Comparison of ENCODE assay signal across 8 cellular contexts in genomic region chr1:21261551-21262281, GRCh38. TPM values are rescaled to one million over a fixed set of nuclear protein-coding genes. Genes with fewer than 3 reads are reported as not detected.
DNase-seq lines count a peak whose midpoint lies in the region; ATAC-seq and TF ChIP-seq lines count a peak whose summit lies in the region.

No MANE protein-coding gene starts in this region.

- CTCF ChIA-PET in activated CD4-positive, alpha-beta T cell treated with anti-CD3 and anti-CD28 coated beads for 36 hours (lab: Charles Lee), result interaction anchor here (0.6 to 2.1 kb wide), 8 partner anchors 8 to 150 kb away, joined by 3 to 10 read pairs (median 4); no protein-coding TSS in a partner anchor
- CTCF ChIA-PET in HEK293T (lab: Yijun Ruan, JAX), result interaction anchor here (0.9 to 9.0 kb wide), 2 partner anchors 9 to 107 kb away, joined by 4 to 74 read pairs; no protein-coding TSS in a partner anchor

- WGBS in esophagus, 2 donors, result 41 to 50% methylated on average over 20 of the region's 20 CpGs

- no peaks in the 10 kb centered on the region for H3K27me3 Mint-ChIP-seq in activated CD4-positive, alpha-beta T cell treated with anti-CD3 and anti-CD28 coated beads for 36 hours

- peak overlapping the region; percentile 93 for H3K27ac Mint-ChIP-seq in activated CD4-positive, alpha-beta T cell treated with anti-CD3 and anti-CD28 coated beads for 36 hours

- H3K4me1 ChIP-seq in esophagus (ENCODE audit: control insufficient read depth in 2 of 2, insufficient read depth in 2 of 2, low read length in 1 of 2) (peaks cover 4 to 28% of the 10 kb centered on the region in 2 donors), uterus (peaks cover 0 to 30% of the 10 kb centered on the region in 2 donors)

- H3K36me3 Mint-ChIP-seq in activated CD4-positive, alpha-beta T cell treated with anti-CD3 and anti-CD28 coated beads for 36 hours (ENCODE audit: low read depth), result peaks cover 54% of the 10 kb centered on the region

- H3K9me3 ChIP-seq in esophagus (ENCODE audit: control insufficient read depth in 2 of 2, insufficient read depth in 1 of 2, low read depth in 1 of 2, low read length in 1 of 2) (no peaks in the 10 kb centered on the region), uterus (no peaks in the 10 kb centered on the region)

- peak; percentile 60 for DNase-seq in activated CD4-positive, alpha-beta T cell treated with anti-CD3 and anti-CD28 coated beads for 36 hours
- DNase-seq in activated CD4-positive, alpha-beta T cell treated with anti-CD3 and anti-CD28 coated beads, Interleukin-2, amount 50 U/mL, for 1 hour, result no peak
- DNase-seq in T1000 (lab: John Stamatoyannopoulos, UW) (peak; percentile 66), myocyte (ENCODE audit: low read depth) (peak; percentile 88), uterus (peak; percentile 70 to 82), HEK293T (ENCODE audit: extremely low spot score) (no peak)
- DNase-seq in stimulated activated CD4-positive, alpha-beta T cell treated with anti-CD3 and anti-CD28 coated beads, Interleukin-12 subunit alpha, Interleukin-12 subunit beta, amount 100 ng/mL, for 4 hours, result no peak

- peaks cover 0 to 16% of the 10 kb centered on the region in 2 donors for H3K36me3 ChIP-seq in esophagus (ENCODE audit: control insufficient read depth in 2 of 2, insufficient read depth in 2 of 2, low read length in 1 of 2)
- H3K36me3 ChIP-seq in uterus, result no peaks in the 10 kb centered on the region

- no peak overlapping the region for H3K4me3 Mint-ChIP-seq in activated CD4-positive, alpha-beta T cell treated with anti-CD3 and anti-CD28 coated beads for 36 hours

- POLR2A ChIA-PET in activated CD4-positive, alpha-beta T cell treated with anti-CD3 and anti-CD28 coated beads for 36 hours (lab: Charles Lee), result interaction anchor here (0.9 to 1.3 kb wide), 2 partner anchors 9 to 32 kb away, joined by 3 read pairs; no protein-coding TSS in a partner anchor
- POLR2A ChIA-PET in HEK293T (lab: Yijun Ruan, JAX), result interaction anchor here (1.0 kb wide), 1 partner anchor 83 kb away, joined by 3 read pairs; no protein-coding TSS in a partner anchor

- peak; percentile 50 for ATAC-seq in activated CD4-positive, alpha-beta T cell treated with anti-CD3 and anti-CD28 coated beads for 36 hours

- H3K27ac ChIP-seq in esophagus (ENCODE audit: low read depth in 2 of 2, low read length in 1 of 2) (peak overlapping the region; percentile 68 to 76), uterus (peak overlapping the region; percentile 84 to 88)

- intact Hi-C loops in activated CD4-positive, alpha-beta T cell treated with anti-CD3 and anti-CD28 coated beads for 36 hours (cut with DNase I, micrococcal nuclease), result no loop called here
- intact Hi-C loops in uterus (cut with DNase I; ENCODE audit: low total_unique reads), result loop anchor here (5.0 kb wide), 1 partner anchor 81 kb away; no protein-coding TSS in a partner anchor

- H3K4me1 Mint-ChIP-seq in activated CD4-positive, alpha-beta T cell treated with anti-CD3 and anti-CD28 coated beads for 36 hours, result peaks cover 62% of the 10 kb centered on the region

- no peaks in the 10 kb centered on the region for H3K27me3 ChIP-seq in esophagus (ENCODE audit: control insufficient read depth in 1 of 2, insufficient read depth in 2 of 2, low read length in 2 of 2)
- H3K27me3 ChIP-seq in uterus, result no peaks in the 10 kb centered on the region

- TF ChIP-seq POLR2A in uterus (IDR thresholded peaks at IDR 0.05), result peak; percentile 10 to 26

- peak in 1 of 4 experiments; percentile 2 for TF ChIP-seq CTCF in uterus (IDR thresholded peaks at IDR 0.05)

- no peaks in the 10 kb centered on the region for H3K9me3 Mint-ChIP-seq in activated CD4-positive, alpha-beta T cell treated with anti-CD3 and anti-CD28 coated beads for 36 hours (ENCODE audit: low read depth)

- no peak overlapping the region for H3K4me3 ChIP-seq in esophagus (ENCODE audit: low read depth in 1 of 2, low read length in 2 of 2)
- H3K4me3 ChIP-seq in uterus, result no peak overlapping the region

TF ChIP-seq in HEK293T, 16 proteins besides CTCF, POLR2A, EP300 and RAD21:
- TF ChIP-seq FOXA1 (IDR thresholded peaks at IDR 0.05) (no peak), FOXM1 (IDR thresholded peaks at IDR 0.05; ENCODE audit: borderline replicate concordance) (no peak), SP1 (IDR thresholded peaks at IDR 0.05) (no peak), ELF4 (IDR thresholded peaks at IDR 0.05) (no peak), NFRKB (IDR thresholded peaks at IDR 0.05) (no peak), FOXK2 (IDR thresholded peaks at IDR 0.05) (no peak), SUZ12 (IDR thresholded peaks at IDR 0.05) (no peak), LEF1 (IDR thresholded peaks at IDR 0.05; ENCODE audit: borderline replicate concordance) (no peak), ZNF384 (IDR thresholded peaks at IDR 0.05) (no peak), L3MBTL2 (conservative IDR thresholded peaks at IDR 0.05) (no peak), TARDBP (IDR thresholded peaks at IDR 0.05) (no peak), CTBP1 (IDR thresholded peaks at IDR 0.05; ENCODE audit: borderline replicate concordance) (no peak), HDGF (IDR thresholded peaks at IDR 0.05; ENCODE audit: borderline replicate concordance) (no peak), BHLHE40 (IDR thresholded peaks at IDR 0.05; ENCODE audit: borderline replicate concordance) (no peak)
- TF ChIP-seq, protein P1, sequence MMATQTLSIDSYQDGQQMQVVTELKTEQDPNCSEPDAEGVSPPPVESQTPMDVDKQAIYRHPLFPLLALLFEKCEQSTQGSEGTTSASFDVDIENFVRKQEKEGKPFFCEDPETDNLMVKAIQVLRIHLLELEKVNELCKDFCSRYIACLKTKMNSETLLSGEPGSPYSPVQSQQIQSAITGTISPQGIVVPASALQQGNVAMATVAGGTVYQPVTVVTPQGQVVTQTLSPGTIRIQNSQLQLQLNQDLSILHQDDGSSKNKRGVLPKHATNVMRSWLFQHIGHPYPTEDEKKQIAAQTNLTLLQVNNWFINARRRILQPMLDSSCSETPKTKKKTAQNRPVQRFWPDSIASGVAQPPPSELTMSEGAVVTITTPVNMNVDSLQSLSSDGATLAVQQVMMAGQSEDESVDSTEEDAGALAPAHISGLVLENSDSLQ (IDR thresholded peaks at IDR 0.05), result no peak

RNA-seq across cellular contexts. Expression of gene ECE1, which starts 28.5 kb away (rescaled TPM):
- 100 to 1,000 TPM; 130 to 162 TPM for total RNA-seq in activated CD4-positive, alpha-beta T cell treated with anti-CD3 and anti-CD28 coated beads for 36 hours
- 10 to 100 TPM; 12.4 to 14.2 TPM for polyA plus RNA-seq in esophagus
- total RNA-seq in myocyte (15.9 and 17.0 TPM in 2 replicates), uterus (100 to 1,000 TPM in 1 of 4 donors, 10 to 100 TPM in 3; 45.6 to 175 (median 59.1) TPM)
- polyA plus RNA-seq in myocyte (2012), result 59.1 TPM

Comparison
In these comparisons a context has a peak if more than half of its experiments do, and no peak if none do; other contexts are left out.
1. DNase-seq: peak in activated CD4-positive, alpha-beta T cell treated with anti-CD3 and anti-CD28 coated beads for 36 hours (single experiment), T1000 (single experiment), myocyte (single experiment) and uterus (2 of 2); none in activated CD4-positive, alpha-beta T cell treated with anti-CD3 and anti-CD28 coated beads, Interleukin-2, amount 50 U/mL, for 1 hour (single experiment), HEK293T (single experiment) and stimulated activated CD4-positive, alpha-beta T cell treated with anti-CD3 and anti-CD28 coated beads, Interleukin-12 subunit alpha, Interleukin-12 subunit beta, amount 100 ng/mL, for 4 hours (single experiment).